8 cellular contexts compared by ENCODE assay signal in the genomic region with DNA sequence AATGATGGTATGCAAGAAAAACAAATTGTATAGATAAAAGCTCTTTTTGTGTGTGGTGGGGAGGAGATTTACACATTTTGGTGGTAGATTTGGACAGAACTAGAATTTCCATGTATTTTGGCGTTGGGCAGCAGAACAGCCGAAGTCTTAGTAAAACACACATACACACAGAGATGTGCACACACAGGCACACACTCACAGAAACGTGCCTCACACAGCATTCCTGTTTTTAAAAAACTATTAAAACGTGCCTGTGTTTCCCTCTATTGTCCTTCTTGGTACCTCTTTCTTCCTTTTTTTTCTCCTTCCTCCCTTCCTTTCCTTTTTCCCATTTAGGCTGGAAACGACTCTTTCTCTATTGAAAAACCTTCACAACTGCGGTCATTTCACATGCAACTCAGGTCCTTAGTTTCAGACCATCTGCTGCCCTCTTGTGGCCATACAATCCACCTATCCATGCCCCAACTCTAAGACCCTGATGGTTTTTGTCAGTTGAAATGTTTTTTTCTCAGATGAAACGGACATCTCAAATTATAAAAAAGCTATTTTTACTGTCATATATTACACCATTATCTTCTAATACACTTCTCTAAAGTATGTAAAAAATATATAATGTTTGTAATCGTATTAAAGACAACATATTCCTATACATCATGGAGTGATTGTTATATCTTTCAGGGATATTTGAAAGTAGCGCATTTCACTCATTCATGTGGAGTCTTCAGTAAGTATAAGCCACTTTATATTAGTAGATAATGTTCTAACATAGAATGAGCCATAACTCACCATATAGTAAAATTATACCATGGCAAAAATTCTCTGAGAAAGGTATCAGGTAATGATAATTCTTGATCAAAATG.
A peak's percentile ranks its signal among the peaks of the same experiment; 100 is the strongest.
DNase-seq lines count a peak whose midpoint lies in the region; ATAC-seq and TF ChIP-seq lines count a peak whose summit lies in the region.

No MANE protein-coding gene starts in this region.

- no peaks in the 10 kb centered on the region for H3K79me2 ChIP-seq in parathyroid adenoma

- H3K27me3 ChIP-seq in parathyroid adenoma (ENCODE audit: control insufficient read depth, insufficient read depth, low read length) = no peaks in the 10 kb centered on the region

- H3K9me3 ChIP-seq in parathyroid adenoma (ENCODE audit: control insufficient read depth, low read length) = no peaks in the 10 kb centered on the region

- no peaks in the 10 kb centered on the region for H3K4me1 ChIP-seq in parathyroid adenoma

- no peak overlapping the region for H3K4me2 ChIP-seq in parathyroid adenoma (ENCODE audit: low read length)

- peak; percentile 60 for TF ChIP-seq CTCF in AG09309 (IDR thresholded peaks at IDR 0.05; ENCODE audit: control insufficient read depth, insufficient read depth, low read depth, low read length, missing control alignments)
- TF ChIP-seq CTCF in GM12874 (IDR thresholded peaks at IDR 0.05; ENCODE audit: insufficient read depth, low read depth, low read length) = peak; percentile 42; the same call in 1 of the 2 replicates
- TF ChIP-seq CTCF in parathyroid adenoma (IDR thresholded peaks at IDR 0.05) = peak; percentile 51

- H3K9ac ChIP-seq in parathyroid adenoma = no peak overlapping the region

- DNase-seq in AG09309 (ENCODE audit: low read depth) (no peak), NCI-H128 (lab: John Stamatoyannopoulos, UW; ENCODE audit: unreplicated experiment) (peak; percentile 43), SW480 (ENCODE audit: low spot score) (peak; percentile 39), foreskin melanocyte (peak; percentile 22)

- no peak overlapping the region for H2AFZ ChIP-seq in parathyroid adenoma

- ATAC-seq in HG03196 (IDR thresholded peaks at IDR 0.05; ENCODE audit: unreplicated experiment) (no peak), GM21423 (IDR thresholded peaks at IDR 0.05; ENCODE audit: unreplicated experiment) (no peak)

- H3K4me3 ChIP-seq in AG09309 (ENCODE audit: control insufficient read depth, low read depth, low read length) (no peak overlapping the region), parathyroid adenoma (ENCODE audit: low read depth, low read length) (no peak overlapping the region)

- H3K36me3 ChIP-seq in parathyroid adenoma (ENCODE audit: control insufficient read depth, insufficient read depth, low read length) = no peaks in the 10 kb centered on the region

- no peak overlapping the region for H3K27ac ChIP-seq in parathyroid adenoma
